1 cellular context compared by ENCODE assay signal in the genomic region with DNA sequence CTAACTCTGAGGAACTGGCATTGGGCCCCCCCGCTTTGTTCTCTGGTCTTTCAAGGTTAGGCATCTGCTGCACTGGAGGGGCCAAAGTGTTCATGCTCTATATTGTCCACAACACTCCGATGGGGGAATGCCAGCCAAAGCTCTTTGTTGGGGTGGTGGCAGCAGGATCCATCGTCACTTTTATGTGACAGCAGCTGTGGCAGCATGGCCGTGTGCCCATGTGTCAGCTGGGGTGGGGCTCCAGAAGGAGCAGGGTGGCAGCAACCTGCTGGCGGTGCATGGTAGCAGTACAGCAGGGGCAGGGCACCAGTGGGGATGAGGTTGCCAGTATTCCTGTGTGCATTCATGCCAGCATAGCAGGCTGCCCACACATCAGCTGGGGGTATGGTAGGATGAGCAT.
TF ChIP-seq lines count a peak whose summit lies in the region.

No MANE protein-coding gene starts in this region.

TF ChIP-seq in HepG2, 621 proteins besides CTCF, POLR2A, EP300 and RAD21:
- TF ChIP-seq, protein P1, sequence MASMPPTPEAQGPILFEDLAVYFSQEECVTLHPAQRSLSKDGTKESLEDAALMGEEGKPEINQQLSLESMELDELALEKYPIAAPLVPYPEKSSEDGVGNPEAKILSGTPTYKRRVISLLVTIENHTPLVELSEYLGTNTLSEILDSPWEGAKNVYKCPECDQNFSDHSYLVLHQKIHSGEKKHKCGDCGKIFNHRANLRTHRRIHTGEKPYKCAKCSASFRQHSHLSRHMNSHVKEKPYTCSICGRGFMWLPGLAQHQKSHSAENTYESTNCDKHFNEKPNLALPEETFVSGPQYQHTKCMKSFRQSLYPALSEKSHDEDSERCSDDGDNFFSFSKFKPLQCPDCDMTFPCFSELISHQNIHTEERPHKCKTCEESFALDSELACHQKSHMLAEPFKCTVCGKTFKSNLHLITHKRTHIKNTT (CRISPR knock-in tag; IDR thresholded peaks at IDR 0.05): no peak
- no peak for TF ChIP-seq ZNF180 (CRISPR knock-in tag; IDR thresholded peaks at IDR 0.05; ENCODE audit: borderline replicate concordance, low read depth)
- no peak for TF ChIP-seq ZBTB25 (CRISPR knock-in tag; IDR thresholded peaks at IDR 0.05)
- 0 out of 2 replicates have a peak, but pooled peaks have one; percentile 71 for TF ChIP-seq HNRNPL (IDR thresholded peaks at IDR 0.05; ENCODE audit: low read depth, low read length)
- TF ChIP-seq ZNF740 (CRISPR knock-in tag; IDR thresholded peaks at IDR 0.05): peak; percentile 25; the same call in 1 of the 2 replicates
- no peak for TF ChIP-seq NCOR1 (IDR thresholded peaks at IDR 0.05; ENCODE audit: borderline replicate concordance, low read length)
